Comparison of ENCODE assay signal across 9 cellular contexts in genomic region chrX:152817082-152817744, GRCh38. TPM values are rescaled to one million over a fixed set of nuclear protein-coding genes. Genes with fewer than 3 reads are reported as not detected.
A peak's percentile ranks its signal among the peaks of the same experiment; 100 is the strongest.
DNase-seq lines count a peak whose midpoint lies in the region; ATAC-seq and TF ChIP-seq lines count a peak whose summit lies in the region.
"Had no signal": no experiment of that assay in that cellular context is flagged by ENCODE, and none has a peak within 500 bp of the region (broad histone marks: within the 10 kb centered on the region; RNA-seq: fewer than 3 reads in every experiment).

No MANE protein-coding gene starts in this region.

- no peak overlapping the region for H2BK5ac ChIP-seq in H9 (ENCODE audit: insufficient read length, low read length)

- no peak overlapping the region for H3K27ac Mint-ChIP-seq in H9

- H3K4me1 Mint-ChIP-seq in H9, result peaks cover 6 to 11% of the 10 kb centered on the region in 2 experiments

- no peak for ATAC-seq in HG03095 (IDR thresholded peaks at IDR 0.05; ENCODE audit: unreplicated experiment)
- no peak for ATAC-seq in GM21528 (IDR thresholded peaks at IDR 0.05; ENCODE audit: low FRiP score, unreplicated experiment)

- no peak overlapping the region for H3K14ac ChIP-seq in H9 (ENCODE audit: insufficient read depth, low read length)

- H3K56ac ChIP-seq in H9 (ENCODE audit: insufficient read length, low read depth, low read length), result no peak overlapping the region

- H2BK20ac ChIP-seq in H9 (ENCODE audit: low read depth, low read length, poor library complexity, severe bottlenecking), result no peak overlapping the region

- H3K23me2 ChIP-seq in H9 (ENCODE audit: insufficient read length, low read depth, low read length, poor library complexity, severe bottlenecking), result no peaks in the 10 kb centered on the region

- peaks cover 8% of the 10 kb centered on the region for H3K27me3 Mint-ChIP-seq in H9 (ENCODE audit: low read depth)

- H4K91ac ChIP-seq in H9 (ENCODE audit: insufficient read length, low read depth, low read length), result no peak overlapping the region

- no peak overlapping the region for H2AK5ac ChIP-seq in H9 (ENCODE audit: insufficient read length, low read length)

- WGBS in H9 (ENCODE audit: extremely low coverage, insufficient read length, low lambda C conversion rate), result no CpG with 5 or more reads among the region's 6 CpGs

- H3K4me2 ChIP-seq in H9 (ENCODE audit: insufficient read depth, insufficient read length, low read length), result no peak overlapping the region

- H3K79me2 ChIP-seq in H9 (ENCODE audit: insufficient read depth, low read length), result no peaks in the 10 kb centered on the region

- no peak overlapping the region for H2BK120ac ChIP-seq in H9 (ENCODE audit: low read depth, low read length, poor library complexity, severe bottlenecking)

- TF ChIP-seq CTCF in H9 (conservative IDR thresholded peaks at IDR 0.05), result peak; percentile 67

- H3K4me1 ChIP-seq in H9 (ENCODE audit: insufficient read depth, low read length), result no peaks in the 10 kb centered on the region

- peaks cover 39% of the 10 kb centered on the region for H3K9me3 ChIP-seq in H9 (ENCODE audit: control insufficient read depth, low read depth, low read length)
- H3K9me3 ChIP-seq: thoracic aorta had no signal

- no peak overlapping the region for H3K4ac ChIP-seq in H9 (ENCODE audit: low read depth, low read length)

- H3K36me3 Mint-ChIP-seq in H9 (ENCODE audit: insufficient read depth in 1 of 3, low read depth in 3 of 3), result peaks cover 0 to 2% (median 0%) of the 10 kb centered on the region in 3 experiments; a peak in 2 of 7 replicates

- H3K9ac ChIP-seq in H9 (ENCODE audit: extremely low read depth, insufficient read length, low read length), result no peak overlapping the region

- no peaks in the 10 kb centered on the region for H3K79me1 ChIP-seq in H9 (ENCODE audit: insufficient read depth, low read depth, low read length, poor library complexity, severe bottlenecking)

- no peak overlapping the region for H4K5ac ChIP-seq in H9 (ENCODE audit: insufficient read length, low read depth, low read length)

- no peak overlapping the region for H3K18ac ChIP-seq in H9 (ENCODE audit: insufficient read length, low read depth, low read length)

- H4K8ac ChIP-seq in H9 (replicated peaks; ENCODE audit: insufficient read length, low read depth, low read length), result no peak overlapping the region

- H3K4me3 Mint-ChIP-seq in H9, result no peak overlapping the region

- peaks cover 1% of the 10 kb centered on the region for H4K20me1 ChIP-seq in H9 (ENCODE audit: control insufficient read depth, insufficient read depth, insufficient read length)

- no peak overlapping the region for H3K23ac ChIP-seq in H9 (ENCODE audit: insufficient read length, low read depth, low read length)

- no peak overlapping the region for H2BK12ac ChIP-seq in H9 (ENCODE audit: insufficient read length, low read depth, low read length)

- H2BK15ac ChIP-seq in H9 (ENCODE audit: low read depth, low read length), result no peak overlapping the region

- DNase-seq in Ammon's horn (ENCODE audit: low spot score), result peak; percentile 64
- DNase-seq in H9, result no peak
- peak; percentile 1 for DNase-seq in SKM-1 (lab: John Stamatoyannopoulos, UW; ENCODE audit: unreplicated experiment)
- peak; percentile 38 for DNase-seq in globus pallidus (ENCODE audit: low spot score)
- no peak for DNase-seq in cerebellum (ENCODE audit: low spot score)
- no peak for DNase-seq in stimulated activated naive CD4-positive, alpha-beta T cell treated with Interleukin-2 at 50 U/mL for 16 hours (lab: John Stamatoyannopoulos, UW)

- H3K27me3 ChIP-seq in H9 (ENCODE audit: insufficient read depth, low read length), result no peaks in the 10 kb centered on the region

- H3T11ph ChIP-seq in H9 (ENCODE audit: low read length), result no peak overlapping the region

- peaks cover 55 to 76% of the 10 kb centered on the region in 2 experiments for H3K9me3 Mint-ChIP-seq in H9

- H3K27ac ChIP-seq in H9 (ENCODE audit: insufficient read length, low read depth, low read length), result no peak overlapping the region
- H3K27ac ChIP-seq: thoracic aorta had no signal

- H2AFZ ChIP-seq in H9 (ENCODE audit: low read length), result no peak overlapping the region

RNA-seq across cellular contexts. Expression of gene CETN2, which starts 13.3 kb away (rescaled TPM):
- total RNA-seq in H9 (2021) (23.6 and 24.6 TPM in 2 replicates), cerebellum (20.3 TPM)

RNA-seq across cellular contexts. Expression of gene NSDHL, which starts 13.7 kb away (rescaled TPM):
- 31.6 and 32.7 TPM in 2 replicates for total RNA-seq in H9 (2021)
- total RNA-seq in cerebellum, result 8.9 TPM

RNA-seq across cellular contexts. Expression of gene MAGEA6, which starts 47.7 kb away (rescaled TPM):
- not detected in 2 replicates for total RNA-seq in H9 (2021)
- not detected for total RNA-seq in cerebellum
- total RNA-seq: thoracic aorta had no signal

RNA-seq across cellular contexts. Expression of gene CSAG3, which starts 58.2 kb away (rescaled TPM):
- total RNA-seq in H9 (2021) (not detected in 2 replicates), cerebellum (not detected)
- total RNA-seq: thoracic aorta had no signal

Comparison
In these comparisons a context has a peak if more than half of its experiments do, and no peak if none do; other contexts are left out.
1. DNase-seq: peak in Ammon's horn (single experiment), SKM-1 (single experiment) and globus pallidus (single experiment); none in H9 (single experiment), cerebellum (single experiment) and stimulated activated naive CD4-positive, alpha-beta T cell treated with Interleukin-2 at 50 U/mL for 16 hours (single experiment).